Comparison of ENCODE assay signal across 22 cellular contexts in the genomic region with DNA sequence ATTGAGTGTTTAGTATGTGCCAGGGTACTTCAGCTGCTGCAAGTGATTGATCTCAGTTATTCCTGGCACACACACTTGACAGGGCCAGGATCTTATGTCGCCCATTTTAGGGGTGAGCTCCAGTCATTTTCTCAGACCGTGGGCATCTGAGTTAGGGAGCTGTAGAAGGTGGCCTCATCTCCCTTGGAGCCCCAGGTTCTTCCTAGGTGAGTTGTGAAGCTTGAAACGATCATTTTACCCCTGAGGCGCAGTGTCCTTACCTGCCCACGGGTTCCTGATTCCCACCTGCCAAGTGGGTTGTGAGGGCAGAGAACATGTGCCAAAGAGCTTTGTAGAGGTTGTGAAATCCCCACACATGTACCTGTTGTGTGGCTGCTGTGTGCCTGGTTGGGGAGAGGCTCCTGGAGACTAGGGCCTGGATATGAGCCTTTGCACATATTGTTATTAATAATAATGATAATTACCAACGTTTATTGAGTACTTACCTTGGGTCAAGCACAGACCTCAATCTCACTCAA. TPM values are rescaled to one million over a fixed set of nuclear protein-coding genes. Genes with fewer than 3 reads are reported as not detected.
DNase-seq lines count a peak whose midpoint lies in the region; ATAC-seq and TF ChIP-seq lines count a peak whose summit lies in the region.
"Had no signal": no experiment of that assay in that cellular context is flagged by ENCODE, and none has a peak within 500 bp of the region (broad histone marks: within the 10 kb centered on the region; RNA-seq: fewer than 3 reads in every experiment).

No MANE protein-coding gene starts in this region.

- H3K27ac ChIP-seq in HUES48 (ENCODE audit: low read depth, low read length) (no peak overlapping the region), endodermal cell (ENCODE audit: low read depth, low read length) (no peak overlapping the region), lower lobe of right lung (no peak overlapping the region)
- H3K27ac ChIP-seq: heart left ventricle, thoracic aorta had no signal

- H3K9me3 ChIP-seq in HUES48 (ENCODE audit: control insufficient read depth, insufficient read depth, low read length) = no peaks in the 10 kb centered on the region
- no peaks in the 10 kb centered on the region for H3K9me3 ChIP-seq in endodermal cell (ENCODE audit: control insufficient read depth, low read length)
- no peaks in the 10 kb centered on the region for H3K9me3 ChIP-seq in lower lobe of right lung
- H3K9me3 ChIP-seq: thoracic aorta had no signal

- H3K4me1 ChIP-seq in HUES48 (ENCODE audit: control insufficient read depth, insufficient read depth, low read length) (peaks cover 7% of the 10 kb centered on the region), endodermal cell (ENCODE audit: control insufficient read depth, insufficient read depth, low read length) (no peaks in the 10 kb centered on the region), lower lobe of right lung (peaks cover 10% of the 10 kb centered on the region)

- WGBS in endodermal cell (ENCODE audit: insufficient coverage in 1 of 2, insufficient read length in 1 of 2), 2 experiments = 85 to 93% methylated on average over 5 of the region's 6 CpGs

- H3K27me3 Mint-ChIP-seq in endodermal cell (ENCODE audit: insufficient read depth) = peaks cover 36% of the 10 kb centered on the region
- H3K27me3 Mint-ChIP-seq in type B pancreatic cell = peaks cover 55% of the 10 kb centered on the region

- ATAC-seq in lower lobe of right lung (peak; percentile 6 to 70), GM21381 (IDR thresholded peaks at IDR 0.05; ENCODE audit: unreplicated experiment) (no peak)

- TF ChIP-seq CTCF in endodermal cell (conservative IDR thresholded peaks at IDR 0.05) (no peak), lower lobe of right lung (IDR thresholded peaks at IDR 0.05) (no peak), type B pancreatic cell (conservative IDR thresholded peaks at IDR 0.05) (peak; percentile 10)

- H3K36me3 ChIP-seq in HUES48 (ENCODE audit: control insufficient read depth, insufficient read depth, low read length) = no peaks in the 10 kb centered on the region
- no peaks in the 10 kb centered on the region for H3K36me3 ChIP-seq in endodermal cell (ENCODE audit: control insufficient read depth, insufficient read depth, low read length)
- H3K36me3 ChIP-seq in lower lobe of right lung = no peaks in the 10 kb centered on the region
- H3K36me3 ChIP-seq: heart left ventricle, thoracic aorta had no signal

- H3K9ac ChIP-seq in HUES48 (ENCODE audit: low read depth, low read length) = 0 out of 2 replicates have a peak overlapping the region, but pooled peaks have one; percentile 19
- no peak overlapping the region for H3K9ac ChIP-seq in endodermal cell (ENCODE audit: extremely low read depth, low read length, poor library complexity, severe bottlenecking)

- intact Hi-C loops in lower lobe of right lung (cut with DNase I) = no loop called here

- H3K4me3 Mint-ChIP-seq in endodermal cell = peak overlapping the region; percentile 51
- H3K4me3 Mint-ChIP-seq in type B pancreatic cell = peak overlapping the region; percentile 82
- H3K4me3 Mint-ChIP-seq: activated naive CD8-positive, alpha-beta T cell treated with anti-CD3 and anti-CD28 coated beads, Interleukin-2, amount 50 U/mL, for 24 hours had no signal

- H3K4me1 Mint-ChIP-seq in endodermal cell (peaks cover 6% of the 10 kb centered on the region), type B pancreatic cell (ENCODE audit: unreplicated experiment) (no peaks in the 10 kb centered on the region)

- no peaks in the 10 kb centered on the region for H3K36me3 Mint-ChIP-seq in endodermal cell (ENCODE audit: low read depth)
- no peaks in the 10 kb centered on the region for H3K36me3 Mint-ChIP-seq in type B pancreatic cell
- H3K36me3 Mint-ChIP-seq: IgD-negative memory B cell, naive B cell had no signal

- DNase-seq in endodermal cell (no peak), lower lobe of right lung (no peak), type B pancreatic cell (ENCODE audit: extremely low spot score, unreplicated experiment) (no peak), midbrain (lab: John Stamatoyannopoulos, UW) (no peak)
- DNase-seq in activated CD4-positive, alpha-beta T cell treated with anti-CD3 and anti-CD28 coated beads, Interleukin-2, amount 50 U/mL, for 4 hours = no peak
- DNase-seq: activated CD4-positive, alpha-beta T cell treated with anti-CD3 and anti-CD28 coated beads for 4 hours; activated naive CD8-positive, alpha-beta T cell treated with anti-CD3 and anti-CD28 coated beads, Interleukin-2, amount 50 U/mL, for 24 hours; DMS79; heart left ventricle; naive B cell; NCI-H1436 treated with DMSO at 0.1 percent for 48 hours; NCI-H526 treated with DMSO at 0.1 percent for 48 hours; Right ventricle myocardium superior; stimulated activated CD4-positive, alpha-beta T cell treated with anti-CD3 and anti-CD28 coated beads, Interleukin-1b, Interleukin-23, amount 100 ng/mL, for 48 hours; stimulated activated naive CD4-positive, alpha-beta T cell had no signal

- H3K9me3 Mint-ChIP-seq in endodermal cell (peaks cover 5% of the 10 kb centered on the region), type B pancreatic cell (no peaks in the 10 kb centered on the region)
- H3K9me3 Mint-ChIP-seq: activated naive CD8-positive, alpha-beta T cell treated with anti-CD3 and anti-CD28 coated beads, Interleukin-2, amount 50 U/mL, for 24 hours; IgD-negative memory B cell; naive B cell had no signal

- H3K4me3 ChIP-seq in HUES48 (ENCODE audit: low read depth, low read length) (peak overlapping the region; percentile 51), endodermal cell (ENCODE audit: low read length) (no peak overlapping the region), lower lobe of right lung (no peak overlapping the region)
- H3K4me3 ChIP-seq: lung, thoracic aorta had no signal

- H3K27me3 ChIP-seq in HUES48 (ENCODE audit: control insufficient read depth, insufficient read depth, low read length) (peaks cover 48% of the 10 kb centered on the region), endodermal cell (ENCODE audit: control insufficient read depth, insufficient read depth, low read length, poor library complexity, severe bottlenecking) (peaks cover 17% of the 10 kb centered on the region), lower lobe of right lung (ENCODE audit: low read depth) (peaks cover 50% of the 10 kb centered on the region)

- H3K27ac Mint-ChIP-seq in endodermal cell = no peak overlapping the region
- H3K27ac Mint-ChIP-seq in type B pancreatic cell = no peak overlapping the region
- H3K27ac Mint-ChIP-seq: activated naive CD8-positive, alpha-beta T cell treated with anti-CD3 and anti-CD28 coated beads, Interleukin-2, amount 50 U/mL, for 24 hours; naive B cell had no signal

RNA-seq across cellular contexts. Expression of gene KCNS1, which starts 0.5 kb away (rescaled TPM):
- total RNA-seq in endodermal cell (1 to 10 TPM in 1 of 2 donors, under 1 TPM in 1; 0.18 to 1.5 TPM), lower lobe of right lung (3.5 TPM), type B pancreatic cell (ENCODE audit: low replicate concordance) (2.2 and 3.5 TPM in 2 replicates)
- polyA plus RNA-seq in endodermal cell (2013, experiment 1 of 2) = 0.28 TPM
- 0.25 TPM for polyA plus RNA-seq in endodermal cell (2013, experiment 2 of 2)
- total RNA-seq: posterior vena cava, Right ventricle myocardium superior, thoracic aorta had no signal
- polyA plus RNA-seq: IgD-negative memory B cell had no signal

RNA-seq across cellular contexts. Expression of gene WFDC5, which starts 13.6 kb away (rescaled TPM):
- not detected for total RNA-seq in endodermal cell
- polyA plus RNA-seq in endodermal cell (2013, experiment 1 of 2) = not detected
- not detected for polyA plus RNA-seq in endodermal cell (2013, experiment 2 of 2)
- total RNA-seq in lower lobe of right lung = 1.6 TPM
- 0.41 and 0.74 TPM in 2 replicates for total RNA-seq in type B pancreatic cell (ENCODE audit: low replicate concordance)
- total RNA-seq: heart left ventricle, lung, M059J, posterior vena cava, Right ventricle myocardium superior, thoracic aorta had no signal
- polyA plus RNA-seq: heart left ventricle, IgD-negative memory B cell had no signal

RNA-seq across cellular contexts. Expression of gene WFDC12, which starts 22.9 kb away (rescaled TPM):
- total RNA-seq in endodermal cell (not detected), lower lobe of right lung (3.9 TPM), type B pancreatic cell (ENCODE audit: low replicate concordance) (not detected in 2 replicates)
- not detected for polyA plus RNA-seq in endodermal cell (2013, experiment 1 of 2)
- not detected for polyA plus RNA-seq in endodermal cell (2013, experiment 2 of 2)
- total RNA-seq: heart left ventricle, M059J, posterior vena cava, Right ventricle myocardium superior, thoracic aorta had no signal
- polyA plus RNA-seq: heart left ventricle, IgD-negative memory B cell had no signal
